1 cellular context compared by ENCODE assay signal in the genomic region with DNA sequence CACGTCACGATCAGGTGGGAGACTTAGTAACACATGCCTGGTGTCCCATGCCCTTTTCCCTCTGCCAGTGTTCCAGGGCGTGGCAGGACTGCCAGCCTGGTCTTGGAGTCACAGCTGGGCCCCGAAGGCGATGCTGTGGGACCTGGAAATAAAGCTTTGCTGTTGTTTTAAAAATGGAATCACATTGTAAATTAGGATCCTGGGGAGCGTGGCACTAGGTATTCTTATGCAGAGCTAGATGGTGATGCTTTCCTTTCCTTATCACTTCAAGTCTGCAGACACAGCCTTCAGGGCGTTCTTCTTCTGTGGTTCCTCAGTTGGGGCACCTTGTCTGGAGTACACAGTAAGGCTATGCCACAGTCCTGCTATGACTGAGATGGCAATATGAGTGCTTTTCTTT.
TF ChIP-seq lines count a peak whose summit lies in the region.

No MANE protein-coding gene starts in this region.

TF ChIP-seq in H1, 55 proteins besides CTCF, POLR2A, EP300 and RAD21:
- no peak for TF ChIP-seq FOSL1 (IDR thresholded peaks at IDR 0.05; ENCODE audit: insufficient read depth, low read depth, low read length)
- no peak for TF ChIP-seq TBP (IDR thresholded peaks at IDR 0.05; ENCODE audit: low read depth, low read length)
- TF ChIP-seq RXRA (IDR thresholded peaks at IDR 0.05; ENCODE audit: insufficient read depth, low read depth, low read length) = no peak
- no peak for TF ChIP-seq SIN3A (conservative IDR thresholded peaks at IDR 0.05 in 1 of 2, IDR thresholded peaks at IDR 0.05 in 1 of 2; ENCODE audit: low read depth in 1 of 2, low read length in 2 of 2)
- no peak for TF ChIP-seq PHF8 (conservative IDR thresholded peaks at IDR 0.05; ENCODE audit: low read depth, low read length)
- TF ChIP-seq CHD1 (IDR thresholded peaks at IDR 0.05; ENCODE audit: low read depth, low read length) = no peak
- TF ChIP-seq SP2 (IDR thresholded peaks at IDR 0.05; ENCODE audit: low read length) = no peak
